In genomic region chr6:89670935-89671565, GRCh38 we compare ENCODE assay signal across 1 cellular context.
TF ChIP-seq lines count a peak whose summit lies in the region.

No MANE protein-coding gene starts in this region.

TF ChIP-seq in GM23338, 12 proteins besides CTCF, POLR2A, EP300 and RAD21 (continued from another document):
- TF ChIP-seq NANOG (IDR thresholded peaks at IDR 0.05; ENCODE audit: borderline replicate concordance) (no peak), POLR2AphosphoS5 (IDR thresholded peaks at IDR 0.05; ENCODE audit: low read depth) (no peak), STAT1 (IDR thresholded peaks at IDR 0.05; ENCODE audit: unreplicated experiment) (no peak), CREB1 (CRISPR knock-in tag; IDR thresholded peaks at IDR 0.05; ENCODE audit: low read depth) (no peak), ZNF331 (CRISPR knock-in tag; IDR thresholded peaks at IDR 0.05; ENCODE audit: low read depth) (no peak), ETS1 (IDR thresholded peaks at IDR 0.05) (no peak)
- TF ChIP-seq, protein P1, sequence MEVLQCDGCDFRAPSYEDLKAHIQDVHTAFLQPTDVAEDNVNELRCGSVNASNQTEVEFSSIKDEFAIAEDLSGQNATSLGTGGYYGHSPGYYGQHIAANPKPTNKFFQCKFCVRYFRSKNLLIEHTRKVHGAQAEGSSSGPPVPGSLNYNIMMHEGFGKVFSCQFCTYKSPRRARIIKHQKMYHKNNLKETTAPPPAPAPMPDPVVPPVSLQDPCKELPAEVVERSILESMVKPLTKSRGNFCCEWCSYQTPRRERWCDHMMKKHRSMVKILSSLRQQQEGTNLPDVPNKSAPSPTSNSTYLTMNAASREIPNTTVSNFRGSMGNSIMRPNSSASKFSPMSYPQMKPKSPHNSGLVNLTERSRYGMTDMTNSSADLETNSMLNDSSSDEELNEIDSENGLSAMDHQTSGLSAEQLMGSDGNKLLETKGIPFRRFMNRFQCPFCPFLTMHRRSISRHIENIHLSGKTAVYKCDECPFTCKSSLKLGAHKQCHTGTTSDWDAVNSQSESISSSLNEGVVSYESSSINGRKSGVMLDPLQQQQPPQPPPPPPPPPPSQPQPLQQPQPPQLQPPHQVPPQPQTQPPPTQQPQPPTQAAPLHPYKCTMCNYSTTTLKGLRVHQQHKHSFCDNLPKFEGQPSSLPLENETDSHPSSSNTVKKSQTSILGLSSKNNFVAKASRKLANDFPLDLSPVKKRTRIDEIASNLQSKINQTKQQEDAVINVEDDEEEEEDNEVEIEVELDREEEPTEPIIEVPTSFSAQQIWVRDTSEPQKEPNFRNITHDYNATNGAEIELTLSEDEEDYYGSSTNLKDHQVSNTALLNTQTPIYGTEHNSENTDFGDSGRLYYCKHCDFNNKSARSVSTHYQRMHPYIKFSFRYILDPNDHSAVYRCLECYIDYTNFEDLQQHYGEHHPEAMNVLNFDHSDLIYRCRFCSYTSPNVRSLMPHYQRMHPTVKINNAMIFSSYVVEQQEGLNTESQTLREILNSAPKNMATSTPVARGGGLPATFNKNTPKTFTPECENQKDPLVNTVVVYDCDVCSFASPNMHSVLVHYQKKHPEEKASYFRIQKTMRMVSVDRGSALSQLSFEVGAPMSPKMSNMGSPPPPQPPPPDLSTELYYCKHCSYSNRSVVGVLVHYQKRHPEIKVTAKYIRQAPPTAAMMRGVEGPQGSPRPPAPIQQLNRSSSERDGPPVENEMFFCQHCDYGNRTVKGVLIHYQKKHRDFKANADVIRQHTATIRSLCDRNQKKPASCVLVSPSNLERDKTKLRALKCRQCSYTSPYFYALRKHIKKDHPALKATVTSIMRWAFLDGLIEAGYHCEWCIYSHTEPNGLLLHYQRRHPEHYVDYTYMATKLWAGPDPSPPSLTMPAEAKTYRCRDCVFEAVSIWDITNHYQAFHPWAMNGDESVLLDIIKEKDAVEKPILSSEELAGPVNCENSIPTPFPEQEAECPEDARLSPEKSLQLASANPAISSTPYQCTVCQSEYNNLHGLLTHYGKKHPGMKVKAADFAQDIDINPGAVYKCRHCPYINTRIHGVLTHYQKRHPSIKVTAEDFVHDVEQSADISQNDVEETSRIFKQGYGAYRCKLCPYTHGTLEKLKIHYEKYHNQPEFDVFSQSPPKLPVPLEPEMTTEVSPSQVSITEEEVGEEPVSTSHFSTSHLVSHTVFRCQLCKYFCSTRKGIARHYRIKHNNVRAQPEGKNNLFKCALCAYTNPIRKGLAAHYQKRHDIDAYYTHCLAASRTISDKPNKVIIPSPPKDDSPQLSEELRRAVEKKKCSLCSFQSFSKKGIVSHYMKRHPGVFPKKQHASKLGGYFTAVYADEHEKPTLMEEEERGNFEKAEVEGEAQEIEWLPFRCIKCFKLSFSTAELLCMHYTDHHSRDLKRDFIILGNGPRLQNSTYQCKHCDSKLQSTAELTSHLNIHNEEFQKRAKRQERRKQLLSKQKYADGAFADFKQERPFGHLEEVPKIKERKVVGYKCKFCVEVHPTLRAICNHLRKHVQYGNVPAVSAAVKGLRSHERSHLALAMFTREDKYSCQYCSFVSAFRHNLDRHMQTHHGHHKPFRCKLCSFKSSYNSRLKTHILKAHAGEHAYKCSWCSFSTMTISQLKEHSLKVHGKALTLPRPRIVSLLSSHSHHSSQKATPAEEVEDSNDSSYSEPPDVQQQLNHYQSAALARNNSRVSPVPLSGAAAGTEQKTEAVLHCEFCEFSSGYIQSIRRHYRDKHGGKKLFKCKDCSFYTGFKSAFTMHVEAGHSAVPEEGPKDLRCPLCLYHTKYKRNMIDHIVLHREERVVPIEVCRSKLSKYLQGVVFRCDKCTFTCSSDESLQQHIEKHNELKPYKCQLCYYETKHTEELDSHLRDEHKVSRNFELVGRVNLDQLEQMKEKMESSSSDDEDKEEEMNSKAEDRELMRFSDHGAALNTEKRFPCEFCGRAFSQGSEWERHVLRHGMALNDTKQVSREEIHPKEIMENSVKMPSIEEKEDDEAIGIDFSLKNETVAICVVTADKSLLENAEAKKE (CRISPR knock-in tag; IDR thresholded peaks at IDR 0.05): no peak
- TF ChIP-seq, protein P2, sequence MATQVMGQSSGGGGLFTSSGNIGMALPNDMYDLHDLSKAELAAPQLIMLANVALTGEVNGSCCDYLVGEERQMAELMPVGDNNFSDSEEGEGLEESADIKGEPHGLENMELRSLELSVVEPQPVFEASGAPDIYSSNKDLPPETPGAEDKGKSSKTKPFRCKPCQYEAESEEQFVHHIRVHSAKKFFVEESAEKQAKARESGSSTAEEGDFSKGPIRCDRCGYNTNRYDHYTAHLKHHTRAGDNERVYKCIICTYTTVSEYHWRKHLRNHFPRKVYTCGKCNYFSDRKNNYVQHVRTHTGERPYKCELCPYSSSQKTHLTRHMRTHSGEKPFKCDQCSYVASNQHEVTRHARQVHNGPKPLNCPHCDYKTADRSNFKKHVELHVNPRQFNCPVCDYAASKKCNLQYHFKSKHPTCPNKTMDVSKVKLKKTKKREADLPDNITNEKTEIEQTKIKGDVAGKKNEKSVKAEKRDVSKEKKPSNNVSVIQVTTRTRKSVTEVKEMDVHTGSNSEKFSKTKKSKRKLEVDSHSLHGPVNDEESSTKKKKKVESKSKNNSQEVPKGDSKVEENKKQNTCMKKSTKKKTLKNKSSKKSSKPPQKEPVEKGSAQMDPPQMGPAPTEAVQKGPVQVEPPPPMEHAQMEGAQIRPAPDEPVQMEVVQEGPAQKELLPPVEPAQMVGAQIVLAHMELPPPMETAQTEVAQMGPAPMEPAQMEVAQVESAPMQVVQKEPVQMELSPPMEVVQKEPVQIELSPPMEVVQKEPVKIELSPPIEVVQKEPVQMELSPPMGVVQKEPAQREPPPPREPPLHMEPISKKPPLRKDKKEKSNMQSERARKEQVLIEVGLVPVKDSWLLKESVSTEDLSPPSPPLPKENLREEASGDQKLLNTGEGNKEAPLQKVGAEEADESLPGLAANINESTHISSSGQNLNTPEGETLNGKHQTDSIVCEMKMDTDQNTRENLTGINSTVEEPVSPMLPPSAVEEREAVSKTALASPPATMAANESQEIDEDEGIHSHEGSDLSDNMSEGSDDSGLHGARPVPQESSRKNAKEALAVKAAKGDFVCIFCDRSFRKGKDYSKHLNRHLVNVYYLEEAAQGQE (IDR thresholded peaks at IDR 0.05; ENCODE audit: unreplicated experiment): no peak
